In the genomic region with DNA sequence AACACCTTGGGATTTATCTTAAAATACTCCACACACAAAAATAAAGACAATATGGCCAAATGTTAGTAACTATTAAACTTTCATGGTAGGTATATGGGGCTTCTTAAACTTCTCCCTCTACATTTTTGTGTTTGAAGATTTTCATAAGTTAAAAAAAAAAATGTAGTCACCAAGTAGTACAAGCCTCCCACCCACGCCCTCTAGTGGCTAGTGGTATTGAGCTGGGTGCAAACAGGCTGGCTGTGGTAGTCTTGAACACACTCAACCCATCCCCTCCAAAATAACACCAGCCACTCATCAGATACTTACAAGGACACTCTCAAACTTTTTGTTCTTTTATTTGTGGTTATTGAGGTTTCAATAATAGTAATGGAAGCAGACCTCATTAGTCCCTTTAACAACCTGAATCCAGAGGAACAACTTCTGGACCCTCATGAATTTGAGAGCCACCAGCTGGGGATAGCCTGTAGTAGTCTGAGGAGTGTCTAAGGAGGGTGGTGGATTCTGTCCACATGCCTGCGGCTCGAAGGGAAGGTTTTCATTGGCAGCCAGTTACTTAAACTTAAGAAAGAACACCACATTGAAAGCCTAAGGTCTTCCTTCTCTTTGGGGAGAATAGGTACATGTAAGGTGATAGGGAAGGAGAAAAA, we compare ENCODE assay signal across 8 cellular contexts. TPM values are rescaled to one million over a fixed set of nuclear protein-coding genes. Genes with fewer than 3 reads are reported as not detected.
A peak's percentile ranks its signal among the peaks of the same experiment; 100 is the strongest.
DNase-seq lines count a peak whose midpoint lies in the region; ATAC-seq and TF ChIP-seq lines count a peak whose summit lies in the region.

No MANE protein-coding gene starts in this region.

- no peaks in the 10 kb centered on the region for H3K9me3 Mint-ChIP-seq in activated T-cell treated with anti-CD3 and anti-CD28 coated beads, Interleukin-2, amount 50 U/mL, for 4 hours

- no peaks in the 10 kb centered on the region for H3K79me2 ChIP-seq in PC-9 (ENCODE audit: low read depth)

- no peaks in the 10 kb centered on the region for H3K9me3 ChIP-seq in PC-9 (ENCODE audit: insufficient read depth, low read depth)
- H3K9me3 ChIP-seq in ovary: no peaks in the 10 kb centered on the region
- H3K9me3 ChIP-seq in tibial nerve: no peaks in the 10 kb centered on the region

- no peaks in the 10 kb centered on the region for H3K36me3 ChIP-seq in PC-9 (ENCODE audit: low read depth)
- H3K36me3 ChIP-seq in ovary: no peaks in the 10 kb centered on the region
- H3K36me3 ChIP-seq in tibial nerve: no peaks in the 10 kb centered on the region

- intact Hi-C loops in PC-9 (cut with micrococcal nuclease; ENCODE audit: unreplicated experiment): loop anchor here (1.0 kb wide), 2 partner anchors 38 to 153 kb away; no protein-coding TSS in a partner anchor
- intact Hi-C loops in ovary (cut with DNase I): no loop called here

- H3K27me3 ChIP-seq in PC-9 (ENCODE audit: insufficient read depth, low read depth) (no peaks in the 10 kb centered on the region), ovary (no peaks in the 10 kb centered on the region), tibial nerve (peaks cover 0 to 24% of the 10 kb centered on the region in 2 donors)

- no peaks in the 10 kb centered on the region for H3K4me1 Mint-ChIP-seq in activated T-cell treated with anti-CD3 and anti-CD28 coated beads, Interleukin-2, amount 50 U/mL, for 4 hours (ENCODE audit: low read depth)

- H3K4me3 Mint-ChIP-seq in activated T-cell treated with anti-CD3 and anti-CD28 coated beads, Interleukin-2, amount 50 U/mL, for 4 hours: no peak overlapping the region

- peak; percentile 92 for TF ChIP-seq CTCF in AG09309 (IDR thresholded peaks at IDR 0.05; ENCODE audit: control insufficient read depth, insufficient read depth, low read depth, low read length, missing control alignments)
- TF ChIP-seq CTCF in PC-9 (conservative IDR thresholded peaks at IDR 0.05): peak; percentile 88
- TF ChIP-seq CTCF in fibroblast of villous mesenchyme (IDR thresholded peaks at IDR 0.05; ENCODE audit: insufficient read depth, low read depth, low read length): peak; percentile 90
- peak in 1 of 3 donors; percentile 23 for TF ChIP-seq CTCF in ovary (IDR thresholded peaks at IDR 0.05)
- peak in 4 of 5 experiments; percentile 39 to 82 (median 71) for TF ChIP-seq CTCF in tibial nerve (IDR thresholded peaks at IDR 0.05)

- no peak overlapping the region for H3K27ac ChIP-seq in PC-9
- no peak overlapping the region for H3K27ac ChIP-seq in ovary
- no peak overlapping the region for H3K27ac ChIP-seq in tibial nerve

- WGBS in ovary, 3 donors: 42 to 47% (median 44%) methylated on average over 3 of the region's 3 CpGs
- 56 to 57% methylated on average over 3 of the region's 3 CpGs for WGBS in tibial nerve, 2 donors

- H3K4me1 ChIP-seq in PC-9 (replicated peaks; ENCODE audit: insufficient read depth) (no peaks in the 10 kb centered on the region), ovary (ENCODE audit: insufficient read depth) (peaks cover 1% of the 10 kb centered on the region), tibial nerve (peaks cover 0 to 9% (median 2%) of the 10 kb centered on the region in 4 donors)

- H3K9me2 ChIP-seq in PC-9 (ENCODE audit: insufficient read depth): no peaks in the 10 kb centered on the region

- POLR2A ChIA-PET in PC-9 (lab: Charles Lee; ENCODE audit: unreplicated experiment): no interaction called here

- peaks cover 21% of the 10 kb centered on the region for H3K27me3 Mint-ChIP-seq in activated T-cell treated with anti-CD3 and anti-CD28 coated beads, Interleukin-2, amount 50 U/mL, for 4 hours (ENCODE audit: low read depth)

- H3K4me3 ChIP-seq in AG09309 (ENCODE audit: control insufficient read depth, low read depth, low read length) (no peak overlapping the region), PC-9 (no peak overlapping the region), fibroblast of villous mesenchyme (ENCODE audit: low read depth, low read length) (no peak overlapping the region), ovary (no peak overlapping the region), tibial nerve (no peak overlapping the region)

- no peak overlapping the region for H3K4me2 ChIP-seq in PC-9

- TF ChIP-seq POLR2A in ovary (IDR thresholded peaks at IDR 0.05) (no peak), tibial nerve (IDR thresholded peaks at IDR 0.05) (no peak)

- no peaks in the 10 kb centered on the region for H4K20me1 ChIP-seq in PC-9 (ENCODE audit: insufficient read depth)

- no peaks in the 10 kb centered on the region for H3K36me3 Mint-ChIP-seq in activated T-cell treated with anti-CD3 and anti-CD28 coated beads, Interleukin-2, amount 50 U/mL, for 4 hours (ENCODE audit: insufficient read depth)

- BruUV-seq in PC-9 (replicated peaks; lab: Mats Ljungman, UMichigan): no TSS peak

- ATAC-seq in GM19025 (IDR thresholded peaks at IDR 0.05; ENCODE audit: low read depth, unreplicated experiment): peak; percentile 54
- peak; percentile 72 to 73 for ATAC-seq in activated T-cell treated with anti-CD3 and anti-CD28 coated beads, Interleukin-2, amount 50 U/mL, for 4 hours

- H2AFZ ChIP-seq in PC-9: no peak overlapping the region

- no peak for TF ChIP-seq EP300 in ovary (IDR thresholded peaks at IDR 0.05)
- TF ChIP-seq EP300 in tibial nerve (IDR thresholded peaks at IDR 0.05): no peak

- DNase-seq in AG09309 (ENCODE audit: low read depth): peak; percentile 18
- DNase-seq in HUDEP-2 (lab: John Stamatoyannopoulos, UW; ENCODE audit: unreplicated experiment in 76 of 76): peak in 60 of 76 experiments; percentile 8 to 80 (median 46)
- DNase-seq in PC-9: peak in 1 of 2 experiments; percentile 66
- DNase-seq in activated T-cell treated with anti-CD3 and anti-CD28 coated beads, Interleukin-2, amount 50 U/mL, for 4 hours: peak; percentile 75
- peak; percentile 67 for DNase-seq in fibroblast of villous mesenchyme (ENCODE audit: low read depth)
- DNase-seq in ovary: peak in 4 of 5 donors; percentile 33 to 56 (median 52)
- peak; percentile 48 to 87 for DNase-seq in tibial nerve (ENCODE audit: low spot score in 2 of 2)

- H3F3A ChIP-seq in PC-9 (ENCODE audit: insufficient read depth, low read depth): peaks cover 5% of the 10 kb centered on the region; the same call in 1 of the 2 replicates

- CTCF ChIA-PET in PC-9 (lab: Charles Lee): interaction anchor here (0.5 to 1.0 kb wide), 10 partner anchors 13 to 1315 kb away, joined by 3 to 7 read pairs (median 3); a partner anchor contains a TSS

RNA-seq across cellular contexts. Expression of a gene that starts 15.6 kb away (rescaled TPM):
- total RNA-seq in PC-9 (2021): 0.45 and 1.2 TPM in 2 replicates
- total RNA-seq in activated T-cell treated with anti-CD3 and anti-CD28 coated beads, Interleukin-2, amount 50 U/mL, for 4 hours: not detected
- total RNA-seq in fibroblast of villous mesenchyme: not detected in 2 replicates
- not detected for total RNA-seq in ovary
- polyA plus RNA-seq in ovary: not detected
- 1 to 10 TPM in 1 of 4 donors, under 1 TPM in 3; under 0.01 to 2.6 (median 0.41) TPM for total RNA-seq in tibial nerve
